Comparison of ENCODE assay signal across 8 cellular contexts in the genomic region with DNA sequence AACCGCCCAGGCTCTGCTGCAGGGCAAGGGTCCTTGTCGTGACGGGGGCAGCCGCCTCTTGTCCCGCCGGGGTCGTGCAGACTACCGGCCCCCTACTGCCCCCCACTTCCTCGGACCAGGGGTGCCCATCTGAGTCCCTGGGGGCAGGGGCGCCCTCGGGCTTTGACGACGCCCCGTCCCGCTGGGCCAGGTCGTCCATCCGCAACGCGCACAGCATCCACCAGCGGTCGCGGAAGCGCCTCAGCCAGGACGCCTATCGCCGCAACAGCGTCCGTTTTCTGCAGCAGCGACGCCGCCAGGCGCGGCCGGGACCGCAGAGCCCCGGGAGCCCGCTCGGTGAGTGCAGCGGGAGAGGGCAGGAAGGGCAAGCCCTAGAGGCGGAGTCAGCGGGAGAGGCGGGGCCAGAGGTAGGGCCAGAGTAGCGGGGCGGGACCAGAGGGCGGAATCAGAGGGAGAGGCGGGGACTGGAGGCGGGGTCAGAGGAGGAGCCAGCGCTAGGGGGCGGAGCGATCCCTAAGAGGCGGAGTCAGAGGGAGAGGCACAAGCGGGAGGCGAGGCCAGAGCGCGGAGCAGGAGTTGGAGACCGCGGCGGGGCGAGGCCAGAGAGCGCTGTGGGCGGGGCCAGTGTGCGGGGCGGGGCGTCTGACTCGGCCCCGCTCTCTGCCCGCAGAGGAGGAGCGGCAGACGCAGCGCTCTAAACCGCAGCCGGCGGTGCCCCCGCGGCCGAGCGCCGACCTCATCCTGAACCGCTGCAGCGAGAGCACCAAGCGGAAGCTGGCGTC. TPM values are rescaled to one million over a fixed set of nuclear protein-coding genes. Genes with fewer than 3 reads are reported as not detected.
DNase-seq lines count a peak whose midpoint lies in the region; ATAC-seq, FAIRE-seq and TF ChIP-seq lines count a peak whose summit lies in the region.
"Not testable (repeated sequence)": the region's sequence is repeated elsewhere in the genome, so short reads cannot be mapped to it uniquely, and the experiment has no call there.

No MANE protein-coding gene starts in this region.

- 0 to 1% (median 0%) methylated on average over 11 to 46 of the region's 82 CpGs for WGBS in small intestine, 3 donors

- peak overlapping the region in 1 of 6 donors; percentile 71 for H3K27ac Mint-ChIP-seq in immature natural killer cell

- CTCF ChIA-PET in AG04450 (lab: Charles Lee) = not testable (repeated sequence)

- H3K36me3 ChIP-seq in brain microvascular endothelial cell (replicated peaks); small intestine (ENCODE audit: control insufficient read depth in 2 of 2, insufficient read depth in 2 of 2, low read length in 2 of 2): not testable (repeated sequence)

- FAIRE-seq in small intestine (lab: Jason Lieb, UNC) = not testable (repeated sequence)

- not testable (repeated sequence) for H3K27ac ChIP-seq in AG04450 (ENCODE audit: low read depth, low read length); brain microvascular endothelial cell; small intestine (ENCODE audit: low read depth in 1 of 2, low read length in 1 of 2)

- H3K9me3 ChIP-seq in AG04450 (ENCODE audit: control insufficient read depth, insufficient read depth, low read length); small intestine (ENCODE audit: control insufficient read depth, low read depth): not testable (repeated sequence)

- not testable (repeated sequence) for H3K27me3 ChIP-seq in AG04450 (ENCODE audit: control insufficient read depth, insufficient read depth, low read length); brain microvascular endothelial cell (replicated peaks); small intestine (ENCODE audit: control insufficient read depth in 2 of 2, insufficient read depth in 2 of 2, low read length in 2 of 2)

- DNase-seq in AG04450 (ENCODE audit: low read depth, low spot score) = peak; percentile 74
- peak; percentile 3 for DNase-seq in NCI-H446 treated with DMSO at 0.1 percent for 48 hours (lab: John Stamatoyannopoulos, UW)
- peak; percentile 76 to 93 (median 81) for DNase-seq in activated CD4-positive, CD25-positive, alpha-beta regulatory T cell (lab: John Stamatoyannopoulos, UW)
- peak; percentile 76 for DNase-seq in brain microvascular endothelial cell
- DNase-seq in immature natural killer cell = peak; percentile 97 to 98 (median 98)
- DNase-seq in small intestine = peak; percentile 90

- H3K4me3 Mint-ChIP-seq in immature natural killer cell = peak overlapping the region; percentile 49 to 70 (median 64)

- TF ChIP-seq CTCF in AG04450 (IDR thresholded peaks at IDR 0.05; ENCODE audit: low read depth, low read length); brain microvascular endothelial cell (IDR thresholded peaks at IDR 0.05; ENCODE audit: low read depth, low read length, missing control alignments): not testable (repeated sequence)

- H3K4me1 Mint-ChIP-seq in immature natural killer cell = not testable (repeated sequence)

- peak overlapping the region; percentile 46 for H3K4me3 ChIP-seq in AG04450 (ENCODE audit: low read depth, low read length)
- H3K4me3 ChIP-seq in brain microvascular endothelial cell (ENCODE audit: low read depth, low read length) = peak overlapping the region; percentile 35
- not testable (repeated sequence) for H3K4me3 ChIP-seq in small intestine (ENCODE audit: low read depth in 1 of 2, low read length in 2 of 2)

- H3K9me3 Mint-ChIP-seq in immature natural killer cell = not testable (repeated sequence)

- POLR2A ChIA-PET in AG04450 (lab: Yijun Ruan, JAX) = not testable (repeated sequence)

- not testable (repeated sequence) for H3K36me3 Mint-ChIP-seq in immature natural killer cell

- in situ Hi-C loops in brain microvascular endothelial cell (cut with HindIII; ENCODE audit: low pct_ligation_motif_present, low sequenced_read_pairs) = not testable (repeated sequence)

- H3K4me1 ChIP-seq in small intestine (ENCODE audit: control insufficient read depth in 2 of 2, insufficient read depth in 1 of 2, low read depth in 1 of 2, low read length in 1 of 2) = not testable (repeated sequence)

- ATAC-seq in GM19452 (IDR thresholded peaks at IDR 0.05; ENCODE audit: unreplicated experiment) (peak; percentile 88), HG03439 (IDR thresholded peaks at IDR 0.05; ENCODE audit: unreplicated experiment) (peak; percentile 88)

- not testable (repeated sequence) for H3K27me3 Mint-ChIP-seq in immature natural killer cell (ENCODE audit: low read depth in 3 of 3)

RNA-seq across cellular contexts. Expression of a gene that starts 14.7 kb away (rescaled TPM):
- not detected in 2 replicates for polyA plus RNA-seq in AG04450 (2011; rRNA removed)
- 0.28 TPM in 1 of 2 replicates, not detected in the other for polyA minus RNA-seq in AG04450 (2011; rRNA and poly(A)+ RNA removed)
- polyA plus RNA-seq in immature natural killer cell = 1 to 10 TPM; 2.3 to 3.5 (median 2.8) TPM
- polyA plus RNA-seq in small intestine = 10 to 100 TPM in 1 of 3 donors, 1 to 10 TPM in 1, under 1 TPM in 1; 0.89 to 13.5 (median 7.0) TPM

Comparison
In these comparisons a context has a peak if more than half of its experiments do, and no peak if none do; other contexts are left out.
1. DNase-seq: peak in every context shown above with its lines; median percentile 98 in immature natural killer cell; 90 in small intestine; 81 in activated CD4-positive, CD25-positive, alpha-beta regulatory T cell; 76 in brain microvascular endothelial cell; 74 in AG04450; 3 in NCI-H446 treated with DMSO at 0.1 percent for 48 hours.